In genomic region chr1:101178688-101179491, GRCh38 we compare ENCODE assay signal across 8 cellular contexts. TPM values are rescaled to one million over a fixed set of nuclear protein-coding genes. Genes with fewer than 3 reads are reported as not detected.
A peak's percentile ranks its signal among the peaks of the same experiment; 100 is the strongest.
DNase-seq lines count a peak whose midpoint lies in the region; ATAC-seq and TF ChIP-seq lines count a peak whose summit lies in the region.

No MANE protein-coding gene starts in this region.

- no peaks in the 10 kb centered on the region for H3K36me3 Mint-ChIP-seq in activated naive CD4-positive, alpha-beta T cell treated with anti-CD3 and anti-CD28 coated beads, Interleukin-2, amount 50 U/mL, for 24 hours

- H3K14ac ChIP-seq in trophoblast cell (ENCODE audit: low read length): no peak overlapping the region

- no peak overlapping the region for H2BK120ac ChIP-seq in trophoblast cell (ENCODE audit: insufficient read depth, low read length, poor library complexity)

- ATAC-seq in GM19455 (IDR thresholded peaks at IDR 0.05; ENCODE audit: unreplicated experiment) (peak; percentile 87), HG03280 (IDR thresholded peaks at IDR 0.05; ENCODE audit: unreplicated experiment) (peak; percentile 90), Right ventricle myocardium inferior (no peak)

- POLR2A ChIA-PET in GM10248 (lab: Yijun Ruan, JAX): no interaction called here

- H3K79me1 ChIP-seq in trophoblast cell (ENCODE audit: low read length): no peaks in the 10 kb centered on the region

- H3K9ac ChIP-seq in trophoblast cell (ENCODE audit: low read length) (no peak overlapping the region), smooth muscle cell (ENCODE audit: low read depth) (no peak overlapping the region)

- H3K36me3 ChIP-seq in trophoblast cell (ENCODE audit: control insufficient read depth in 1 of 2, insufficient read depth in 2 of 2, low read length in 2 of 2) (no peaks in the 10 kb centered on the region), smooth muscle cell (ENCODE audit: low read depth) (no peaks in the 10 kb centered on the region)

- no peak overlapping the region for H2AFZ ChIP-seq in trophoblast cell (ENCODE audit: insufficient read depth, low read length, poor library complexity)
- no peak overlapping the region for H2AFZ ChIP-seq in smooth muscle cell (ENCODE audit: low read depth)

- H2AK5ac ChIP-seq in trophoblast cell (ENCODE audit: low read length): no peak overlapping the region

- no peak overlapping the region for H4K8ac ChIP-seq in trophoblast cell (ENCODE audit: low read depth, low read length)

- no CpG with 5 or more reads among the region's 8 CpGs for WGBS in trophoblast cell (ENCODE audit: extremely low coverage, insufficient coverage, insufficient read length)
- 92% methylated on average over 8 of the region's 8 CpGs for WGBS in smooth muscle cell (ENCODE audit: low lambda C conversion rate)

- no peaks in the 10 kb centered on the region for H3F3A ChIP-seq in smooth muscle cell (ENCODE audit: low read depth)

- H3K4me3 Mint-ChIP-seq in activated naive CD4-positive, alpha-beta T cell treated with anti-CD3 and anti-CD28 coated beads, Interleukin-2, amount 50 U/mL, for 24 hours: peak overlapping the region; percentile 79

- intact Hi-C loops in Right ventricle myocardium inferior (cut with DNase I): no loop called here

- no peak overlapping the region for H3K27ac ChIP-seq in trophoblast cell (ENCODE audit: low read depth, low read length)
- no peak overlapping the region for H3K27ac ChIP-seq in smooth muscle cell (ENCODE audit: low read depth)

- H2BK12ac ChIP-seq in trophoblast cell (ENCODE audit: low read length): no peak overlapping the region

- no peak overlapping the region for H4K91ac ChIP-seq in trophoblast cell (ENCODE audit: low read depth, low read length)

- no peak overlapping the region for H4K12ac ChIP-seq in trophoblast cell (ENCODE audit: low read depth, low read length)

- peak; percentile 62 for DNase-seq in GM10248 (ENCODE audit: extremely low spot score)
- no peak for DNase-seq in NCI-H2081 (lab: John Stamatoyannopoulos, UW)
- DNase-seq in Right ventricle myocardium inferior (ENCODE audit: missing footprints): no peak
- no peak for DNase-seq in trophoblast cell
- no peak for DNase-seq in smooth muscle cell (lab: John Stamatoyannopoulos, UW; ENCODE audit: unreplicated experiment)

- H3K4ac ChIP-seq in trophoblast cell (ENCODE audit: low read depth, low read length): no peak overlapping the region

- no peaks in the 10 kb centered on the region for H3K27me3 Mint-ChIP-seq in activated naive CD4-positive, alpha-beta T cell treated with anti-CD3 and anti-CD28 coated beads, Interleukin-2, amount 50 U/mL, for 24 hours

- H3K4me1 Mint-ChIP-seq in activated naive CD4-positive, alpha-beta T cell treated with anti-CD3 and anti-CD28 coated beads, Interleukin-2, amount 50 U/mL, for 24 hours: peaks cover 67% of the 10 kb centered on the region

- CTCF ChIA-PET in GM10248 (lab: Yijun Ruan, JAX): interaction anchor here (1.0 to 4.0 kb wide), 7 partner anchors 14 to 284 kb away, joined by 3 to 18 read pairs (median 4); partner anchors contain the start of gene EXTL2

- H3K18ac ChIP-seq in trophoblast cell (ENCODE audit: low read length): no peak overlapping the region

- no peaks in the 10 kb centered on the region for H4K20me1 ChIP-seq in smooth muscle cell (ENCODE audit: low read depth)

- H3K4me1 ChIP-seq in trophoblast cell (ENCODE audit: control insufficient read depth in 1 of 2, insufficient read depth in 2 of 2, low read length in 2 of 2): no peaks in the 10 kb centered on the region
- H3K4me1 ChIP-seq in smooth muscle cell (ENCODE audit: low read depth): no peaks in the 10 kb centered on the region

- peak overlapping the region; percentile 100 for H3K27ac Mint-ChIP-seq in activated naive CD4-positive, alpha-beta T cell treated with anti-CD3 and anti-CD28 coated beads, Interleukin-2, amount 50 U/mL, for 24 hours

- H3K9me3 ChIP-seq in trophoblast cell (ENCODE audit: insufficient read depth, low read depth, low read length): no peaks in the 10 kb centered on the region
- H3K9me3 ChIP-seq in smooth muscle cell (replicated peaks; ENCODE audit: low read depth): no peaks in the 10 kb centered on the region

- no peaks in the 10 kb centered on the region for H3K9me3 Mint-ChIP-seq in activated naive CD4-positive, alpha-beta T cell treated with anti-CD3 and anti-CD28 coated beads, Interleukin-2, amount 50 U/mL, for 24 hours

- TF ChIP-seq CTCF in GM10248 (IDR thresholded peaks at IDR 0.05; ENCODE audit: control extremely low read depth, extremely low read depth, low read depth, missing control alignments) (no peak), smooth muscle cell (IDR thresholded peaks at IDR 0.05; ENCODE audit: borderline replicate concordance, insufficient read depth, poor library complexity, severe bottlenecking) (no peak)

- H3K23ac ChIP-seq in trophoblast cell (ENCODE audit: low read length): no peak overlapping the region

- no peak overlapping the region for H2BK5ac ChIP-seq in trophoblast cell (ENCODE audit: low read depth, low read length, poor library complexity)

- H3K27me3 ChIP-seq in trophoblast cell (ENCODE audit: insufficient read depth, low read length) (no peaks in the 10 kb centered on the region), smooth muscle cell (ENCODE audit: low read depth) (no peaks in the 10 kb centered on the region)

- no peak overlapping the region for H3K4me3 ChIP-seq in trophoblast cell (ENCODE audit: low read depth, low read length)
- H3K4me3 ChIP-seq in smooth muscle cell: no peak overlapping the region

- H3K79me2 ChIP-seq in trophoblast cell (ENCODE audit: control insufficient read depth, insufficient read depth, low read length, poor library complexity): no peaks in the 10 kb centered on the region
- no peaks in the 10 kb centered on the region for H3K79me2 ChIP-seq in smooth muscle cell (ENCODE audit: low read depth)

- no peak overlapping the region for H3K4me2 ChIP-seq in trophoblast cell (ENCODE audit: low read length)
- H3K4me2 ChIP-seq in smooth muscle cell: no peak overlapping the region

RNA-seq across cellular contexts. Expression of gene S1PR1, which starts 57.9 kb away (rescaled TPM):
- total RNA-seq in Right ventricle myocardium inferior (58.5 TPM), smooth muscle cell (11.7 and 12.1 TPM in 2 replicates)
- polyA plus RNA-seq in trophoblast cell (2013): 4.1 and 5.7 TPM in 2 replicates
- 7.2 and 12.0 TPM in 2 replicates for polyA plus RNA-seq in smooth muscle cell
